Comparison of ENCODE assay signal across 26 cellular contexts in the genomic region with DNA sequence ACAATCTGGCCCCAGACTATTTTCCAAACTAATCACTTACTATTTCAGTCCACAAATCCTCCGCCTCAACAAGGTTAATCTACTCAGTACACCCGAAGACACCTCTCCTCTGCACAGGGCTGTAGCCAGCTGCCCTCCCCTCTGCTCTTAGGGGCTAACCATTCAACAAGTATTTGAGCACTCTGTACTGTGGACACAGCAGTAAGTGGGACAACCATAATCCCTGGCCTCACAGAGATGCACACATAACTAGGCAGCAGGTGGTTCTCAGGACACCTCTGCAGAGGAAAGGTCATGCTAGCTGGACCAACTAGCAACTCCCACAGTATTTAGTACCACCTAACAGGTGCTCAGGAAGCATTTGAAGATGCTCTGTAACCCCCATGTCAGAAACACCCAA.
"Had no signal": no experiment of that assay in that cellular context is flagged by ENCODE, and none has a peak within 500 bp of the region (broad histone marks: within the 10 kb centered on the region; RNA-seq: fewer than 3 reads in every experiment).

No MANE protein-coding gene starts in this region.

- H3K4me3 Mint-ChIP-seq: activated naive CD4-positive, alpha-beta T cell treated with anti-CD3 and anti-CD28 coated beads for 36 hours; activated naive CD8-positive, alpha-beta T cell treated with anti-CD3 and anti-CD28 coated beads, Interleukin-2, amount 50 U/mL, for 24 hours; activated T-cell treated with anti-CD3 and anti-CD28 coated beads, Interleukin-2, amount 50 U/mL, for 24 hours; dendritic cell treated with granulocyte-macrophage colony-stimulating factor and Interleukin-4, amounts not matched to agents 40 ng/mL and 50 ng/mL, for 4 days; stimulated activated effector memory CD8-positive, alpha-beta T cell treated with anti-CD3 and anti-CD28 coated beads, Interleukin-12 subunit alpha, Interleukin-12 subunit beta, amount 100 ng/mL, for 72 hours; stimulated activated naive CD8-positive, alpha-beta T cell treated with anti-CD3 and anti-CD28 coated beads, Interleukin-15, amount 100 ng/mL, for 72 hours had no signal

- H3K4me3 ChIP-seq: lower lobe of right lung, prostate gland, right atrium auricular region, tibial artery, uterus had no signal

- H3K9me3 ChIP-seq: lower lobe of right lung, prostate gland, right atrium auricular region, tibial artery, uterus had no signal

- H3K36me3 ChIP-seq: lower lobe of right lung, prostate gland, right atrium auricular region, tibial artery, uterus had no signal

- H3K27me3 Mint-ChIP-seq: activated naive CD8-positive, alpha-beta T cell treated with anti-CD3 and anti-CD28 coated beads, Interleukin-2, amount 50 U/mL, for 24 hours; activated T-cell treated with anti-CD3 and anti-CD28 coated beads, Interleukin-2, amount 50 U/mL, for 24 hours; dendritic cell treated with granulocyte-macrophage colony-stimulating factor and Interleukin-4, amounts not matched to agents 40 ng/mL and 50 ng/mL, for 4 days; naive B cell; stimulated activated naive CD8-positive, alpha-beta T cell treated with anti-CD3 and anti-CD28 coated beads, Interleukin-15, amount 100 ng/mL, for 72 hours had no signal

- H3K4me1 ChIP-seq: prostate gland had no signal

- H3K36me3 Mint-ChIP-seq: naive B cell had no signal

- H3K27ac Mint-ChIP-seq: activated naive CD4-positive, alpha-beta T cell treated with anti-CD3 and anti-CD28 coated beads for 36 hours; activated naive CD8-positive, alpha-beta T cell treated with anti-CD3 and anti-CD28 coated beads, Interleukin-2, amount 50 U/mL, for 24 hours; activated T-cell treated with anti-CD3 and anti-CD28 coated beads, Interleukin-2, amount 50 U/mL, for 24 hours; activated T-helper 2 cell treated with anti-CD3 and anti-CD28 coated beads, Interferon-gamma antibody, Interleukin-2, Interleukin-4, amounts not matched to agents 10 μg/mL and 5 μg/mL and 100 μg/mL, durations not matched to agents 14 hours and 24 hours and 36 hours; dendritic cell treated with granulocyte-macrophage colony-stimulating factor and Interleukin-4, amounts not matched to agents 40 ng/mL and 50 ng/mL, for 4 days; stimulated activated effector memory CD8-positive, alpha-beta T cell treated with anti-CD3 and anti-CD28 coated beads, Interleukin-12 subunit alpha, Interleukin-12 subunit beta, amount 100 ng/mL, for 72 hours had no signal

- DNase-seq: activated CD4-positive, alpha-beta T cell treated with anti-CD3 and anti-CD28 coated beads for 1 hour; activated CD4-positive, alpha-beta T cell treated with anti-CD3 and anti-CD28 coated beads, Interleukin-2, amount 50 U/mL, for 4 hours; activated CD8-positive, alpha-beta memory T cell treated with anti-CD3 and anti-CD28 coated beads for 24 hours; activated CD8-positive, alpha-beta memory T cell treated with anti-CD3 and anti-CD28 coated beads, Interleukin-2, amount 50 U/mL, for 4 hours; activated naive CD4-positive, alpha-beta T cell treated with anti-CD3 and anti-CD28 coated beads for 36 hours; activated naive CD8-positive, alpha-beta T cell treated with anti-CD3 and anti-CD28 coated beads, Interleukin-2, amount 50 U/mL, for 24 hours; activated T-cell treated with anti-CD3 and anti-CD28 coated beads, Interleukin-2, amount 50 U/mL, for 24 hours; anterior cingulate cortex; caudate nucleus; effector CD4-positive, alpha-beta T cell; erythroblast; foreskin fibroblast; lower lobe of right lung; mesendoderm; naive B cell; stimulated activated CD4-positive, alpha-beta T cell treated with anti-CD3 and anti-CD28 coated beads, Interleukin-1b, Interleukin-23, amount 100 ng/mL, for 48 hours; stimulated activated naive CD8-positive, alpha-beta T cell treated with anti-CD3 and anti-CD28 coated beads, Interleukin-15, amount 100 ng/mL, for 72 hours; tibial artery; uterus had no signal

- H3K27me3 ChIP-seq: right atrium auricular region, tibial artery, uterus had no signal

- ATAC-seq: activated naive CD8-positive, alpha-beta T cell treated with anti-CD3 and anti-CD28 coated beads, Interleukin-2, amount 50 U/mL, for 24 hours; left lobe of liver; lower lobe of right lung; stimulated activated effector memory CD8-positive, alpha-beta T cell treated with anti-CD3 and anti-CD28 coated beads, Interleukin-12 subunit alpha, Interleukin-12 subunit beta, amount 100 ng/mL, for 72 hours; stimulated activated naive CD8-positive, alpha-beta T cell treated with anti-CD3 and anti-CD28 coated beads, Interleukin-15, amount 100 ng/mL, for 72 hours had no signal

- H3K9me3 Mint-ChIP-seq: dendritic cell treated with granulocyte-macrophage colony-stimulating factor and Interleukin-4, amounts not matched to agents 40 ng/mL and 50 ng/mL, for 4 days; stimulated activated effector memory CD8-positive, alpha-beta T cell treated with anti-CD3 and anti-CD28 coated beads, Interleukin-12 subunit alpha, Interleukin-12 subunit beta, amount 100 ng/mL, for 72 hours had no signal

- H3K27ac ChIP-seq: lower lobe of right lung, prostate gland, right atrium auricular region, tibial artery, uterus, VCaP had no signal
